ENCODE assay signal across 1 cellular context in genomic region chr12:101407438-101408345, GRCh38.
TF ChIP-seq lines count a peak whose summit lies in the region.

Gene ARL1 (minus strand): TSS chr12:101407772. CDS start chr12:101407645, 127 bp downstream.

TF ChIP-seq in K562, 482 proteins besides CTCF, POLR2A, EP300 and RAD21 (continued from another document):
- TF ChIP-seq ARID3A (IDR thresholded peaks at IDR 0.05; ENCODE audit: borderline replicate concordance, low read depth, low read length) (no peak), RHOXF2B (CRISPR knock-in tag; conservative IDR thresholded peaks at IDR 0.05) (no peak), RBM15 (IDR thresholded peaks at IDR 0.05; ENCODE audit: insufficient read depth, low read length) (no peak)
